Comparison of ENCODE assay signal across 21 cellular contexts in genomic region chr14:89085154-89086059, GRCh38.
DNase-seq lines count a peak whose midpoint lies in the region; ATAC-seq and TF ChIP-seq lines count a peak whose summit lies in the region.
"Had no signal": no experiment of that assay in that cellular context is flagged by ENCODE, and none has a peak within 500 bp of the region (broad histone marks: within the 10 kb centered on the region; RNA-seq: fewer than 3 reads in every experiment).

No MANE protein-coding gene starts in this region.

- TF ChIP-seq EP300 in suprapubic skin (IDR thresholded peaks at IDR 0.05), result no peak

- peak; percentile 48 for ATAC-seq in body of pancreas
- ATAC-seq in left cardiac atrium, result peak; percentile 78 to 79
- ATAC-seq in sciatic nerve, result peak; percentile 92
- ATAC-seq in GM18505 (IDR thresholded peaks at IDR 0.05; ENCODE audit: unreplicated experiment), result no peak
- no peak for ATAC-seq in HG02973 (IDR thresholded peaks at IDR 0.05; ENCODE audit: unreplicated experiment)
- ATAC-seq: HepG2; stimulated activated naive CD8-positive, alpha-beta T cell treated with anti-CD3 and anti-CD28 coated beads, Interleukin-15, amount 100 ng/mL, for 72 hours had no signal

- H3K27me3 ChIP-seq in body of pancreas (no peaks in the 10 kb centered on the region), suprapubic skin (no peaks in the 10 kb centered on the region)
- H3K27me3 ChIP-seq in effector memory CD4-positive, alpha-beta T cell (replicated peaks; ENCODE audit: control insufficient read depth, insufficient read depth, low read length, poor library complexity, severe bottlenecking), result no peaks in the 10 kb centered on the region
- H3K27me3 ChIP-seq: neural progenitor cell, spleen, uterus had no signal

- H3K27ac ChIP-seq in body of pancreas (no peak overlapping the region), suprapubic skin (no peak overlapping the region)
- H3K27ac ChIP-seq in effector memory CD4-positive, alpha-beta T cell (ENCODE audit: insufficient read depth, low read length, poor library complexity, severe bottlenecking), result no peak overlapping the region
- H3K27ac ChIP-seq: neural progenitor cell, RWPE1, spleen, uterus had no signal

- no peaks in the 10 kb centered on the region for H3K9me3 ChIP-seq in body of pancreas
- no peaks in the 10 kb centered on the region for H3K9me3 ChIP-seq in suprapubic skin
- H3K9me3 ChIP-seq in effector memory CD4-positive, alpha-beta T cell (ENCODE audit: control insufficient read depth, low read length), result no peaks in the 10 kb centered on the region
- H3K9me3 ChIP-seq: spleen, uterus had no signal

- TF ChIP-seq POLR2A in body of pancreas (IDR thresholded peaks at IDR 0.05) (no peak), GM18505 (IDR thresholded peaks at IDR 0.05; ENCODE audit: borderline replicate concordance, extremely low read depth, insufficient read depth, insufficient read length) (no peak), suprapubic skin (IDR thresholded peaks at IDR 0.05) (no peak)

- H3K36me3 ChIP-seq in body of pancreas (replicated peaks in 1 of 2; ENCODE audit: insufficient read depth in 1 of 2, low read depth in 2 of 2) (no peaks in the 10 kb centered on the region), suprapubic skin (no peaks in the 10 kb centered on the region)
- no peaks in the 10 kb centered on the region for H3K36me3 ChIP-seq in effector memory CD4-positive, alpha-beta T cell (ENCODE audit: control insufficient read depth, insufficient read depth, low read length)
- H3K36me3 ChIP-seq: neural progenitor cell, spleen, uterus had no signal

- DNase-seq in AG10803 (ENCODE audit: low read depth) (peak; percentile 28), body of pancreas (peak in 1 of 4 donors; percentile 33), left cardiac atrium (peak; percentile 40), sciatic nerve (ENCODE audit: low spot score) (no peak), suprapubic skin (ENCODE audit: low spot score in 2 of 2) (no peak)
- no peak for DNase-seq in effector memory CD4-positive, alpha-beta T cell
- DNase-seq: ACHN; DMS 273 treated with DMSO at 0.1 percent for 48 hours; foreskin melanocyte; GF-D8; NCI-H1105 treated with DMSO at 0.1 percent for 48 hours; NCI-H524 treated with DMSO at 0.1 percent for 48 hours; spleen; stimulated activated CD4-positive, alpha-beta T cell treated with anti-CD3 and anti-CD28 coated beads, Interleukin-4, amount 100 ng/mL, for 4 hours; stimulated activated naive CD8-positive, alpha-beta T cell treated with anti-CD3 and anti-CD28 coated beads, Interleukin-15, amount 100 ng/mL, for 72 hours; uterus had no signal

- intact Hi-C loops in body of pancreas (cut with DNase I) (no loop called here), left cardiac atrium (cut with DNase I) (no loop called here), sciatic nerve (cut with DNase I) (no loop called here)

- H3K4me1 ChIP-seq in body of pancreas (no peaks in the 10 kb centered on the region), suprapubic skin (no peaks in the 10 kb centered on the region)
- H3K4me1 ChIP-seq in effector memory CD4-positive, alpha-beta T cell (ENCODE audit: control insufficient read depth, insufficient read depth, low read length, poor library complexity, severe bottlenecking), result no peaks in the 10 kb centered on the region
- H3K4me1 ChIP-seq: neural progenitor cell, spleen, uterus had no signal

- H3K4me3 ChIP-seq in AG10803 (ENCODE audit: low read length) (no peak overlapping the region), body of pancreas (no peak overlapping the region), suprapubic skin (no peak overlapping the region)
- H3K4me3 ChIP-seq in effector memory CD4-positive, alpha-beta T cell (ENCODE audit: insufficient read depth, low read depth, low read length, poor library complexity, severe bottlenecking), result no peak overlapping the region
- H3K4me3 ChIP-seq: neural progenitor cell, spleen, uterus had no signal

- WGBS in body of pancreas, 2 donors, result 62 to 66% methylated on average over 17 of the region's 17 CpGs
- 61% methylated on average over 17 of the region's 17 CpGs for WGBS in suprapubic skin

- TF ChIP-seq CTCF in AG10803 (conservative IDR thresholded peaks at IDR 0.05; ENCODE audit: low read length) (no peak), body of pancreas (IDR thresholded peaks at IDR 0.05) (no peak), suprapubic skin (IDR thresholded peaks at IDR 0.05) (no peak)

Comparison
In these comparisons a context has a peak if more than half of its experiments do, and no peak if none do; other contexts are left out.
1. DNase-seq: peak in AG10803 (single experiment) and left cardiac atrium (single experiment); none in sciatic nerve (single experiment), suprapubic skin (0 of 2) and effector memory CD4-positive, alpha-beta T cell (0 of 3).
2. ATAC-seq: peak in body of pancreas (single experiment), left cardiac atrium (2 of 2) and sciatic nerve (single experiment); none in GM18505 (single experiment) and HG02973 (single experiment).